8 cellular contexts compared by ENCODE assay signal in genomic region chr12:53295891-53296219, GRCh38. TPM values are rescaled to one million over a fixed set of nuclear protein-coding genes. Genes with fewer than 3 reads are reported as not detected.
A peak's percentile ranks its signal among the peaks of the same experiment; 100 is the strongest.
DNase-seq lines count a peak whose midpoint lies in the region; TF ChIP-seq lines count a peak whose summit lies in the region.

No MANE protein-coding gene starts in this region.

- no peaks in the 10 kb centered on the region for H3K9me3 Mint-ChIP-seq in T-helper 2 cell treated with Interferon-gamma antibody and Interleukin-4, amounts not matched to agents 5 μg/mL and 100 μg/mL, for 36 hours

- H3K27ac Mint-ChIP-seq in T-helper 2 cell treated with Interferon-gamma antibody and Interleukin-4, amounts not matched to agents 5 μg/mL and 100 μg/mL, for 36 hours = peak overlapping the region; percentile 89

- H3K27ac ChIP-seq in rectal smooth muscle tissue (ENCODE audit: low read depth, low read length) = peak overlapping the region; percentile 75

- H3K4me3 ChIP-seq in GM08714 (ENCODE audit: low read length) (peak overlapping the region; percentile 96), fibroblast of villous mesenchyme (ENCODE audit: low read depth, low read length) (peak overlapping the region; percentile 69), rectal smooth muscle tissue (ENCODE audit: low read length) (peak overlapping the region; percentile 99)

- peaks cover 59% of the 10 kb centered on the region for H3K36me3 Mint-ChIP-seq in T-helper 2 cell treated with Interferon-gamma antibody and Interleukin-4, amounts not matched to agents 5 μg/mL and 100 μg/mL, for 36 hours (ENCODE audit: low read depth)

- no peaks in the 10 kb centered on the region for H3K27me3 ChIP-seq in rectal smooth muscle tissue (ENCODE audit: control insufficient read depth, insufficient read depth, low read length)

- no peaks in the 10 kb centered on the region for H3K27me3 Mint-ChIP-seq in T-helper 2 cell treated with Interferon-gamma antibody and Interleukin-4, amounts not matched to agents 5 μg/mL and 100 μg/mL, for 36 hours (ENCODE audit: low read depth)

- peak overlapping the region; percentile 97 for H3K4me3 Mint-ChIP-seq in T-helper 2 cell treated with Interferon-gamma antibody and Interleukin-4, amounts not matched to agents 5 μg/mL and 100 μg/mL, for 36 hours

- H3K36me3 ChIP-seq in rectal smooth muscle tissue (ENCODE audit: control insufficient read depth, insufficient read depth, low read length) = peaks cover 4% of the 10 kb centered on the region

- no peak for DNase-seq in T-helper 2 cell treated with Interferon-gamma antibody and Interleukin-4, amounts not matched to agents 5 μg/mL and 100 μg/mL, for 36 hours (ENCODE audit: low spot score)
- no peak for DNase-seq in fibroblast of villous mesenchyme (ENCODE audit: low read depth)
- no peak for DNase-seq in SIG-M5 (lab: John Stamatoyannopoulos, UW)
- no peak for DNase-seq in NCI-H1092 treated with DMSO at 0.1 percent for 48 hours (lab: John Stamatoyannopoulos, UW)
- DNase-seq in NCI-H524 (lab: John Stamatoyannopoulos, UW) = no peak
- no peak for DNase-seq in NCI-H2171 (lab: John Stamatoyannopoulos, UW)

- H3K9ac ChIP-seq in rectal smooth muscle tissue (ENCODE audit: low read length) = peak overlapping the region; percentile 71

- peaks cover 17% of the 10 kb centered on the region for H3K4me1 ChIP-seq in rectal smooth muscle tissue (ENCODE audit: control insufficient read depth, insufficient read depth, low read length)

- H3K4me1 Mint-ChIP-seq in T-helper 2 cell treated with Interferon-gamma antibody and Interleukin-4, amounts not matched to agents 5 μg/mL and 100 μg/mL, for 36 hours (ENCODE audit: low read depth) = peaks cover 33% of the 10 kb centered on the region

- TF ChIP-seq CTCF in fibroblast of villous mesenchyme (IDR thresholded peaks at IDR 0.05; ENCODE audit: insufficient read depth, low read depth, low read length) = no peak

RNA-seq across cellular contexts. Expression of gene PFDN5, which starts 0.5 kb away (rescaled TPM):
- total RNA-seq in fibroblast of villous mesenchyme = 328 and 382 TPM in 2 replicates

RNA-seq across cellular contexts. Expression of gene MYG1, which starts 3.6 kb away (rescaled TPM):
- total RNA-seq in fibroblast of villous mesenchyme = 30.2 and 39.6 TPM in 2 replicates

RNA-seq across cellular contexts. Expression of gene AAAS, which starts 25.6 kb away (rescaled TPM):
- 42.8 and 43.6 TPM in 2 replicates for total RNA-seq in fibroblast of villous mesenchyme

RNA-seq across cellular contexts. Expression of gene ESPL1, which starts 27.8 kb away (rescaled TPM):
- 4.8 and 6.5 TPM in 2 replicates for total RNA-seq in fibroblast of villous mesenchyme

RNA-seq across cellular contexts. Expression of gene SP7, which starts 40.3 kb away (rescaled TPM):
- not detected in 2 replicates for total RNA-seq in fibroblast of villous mesenchyme
